2 cellular contexts compared by ENCODE assay signal in the genomic region with DNA sequence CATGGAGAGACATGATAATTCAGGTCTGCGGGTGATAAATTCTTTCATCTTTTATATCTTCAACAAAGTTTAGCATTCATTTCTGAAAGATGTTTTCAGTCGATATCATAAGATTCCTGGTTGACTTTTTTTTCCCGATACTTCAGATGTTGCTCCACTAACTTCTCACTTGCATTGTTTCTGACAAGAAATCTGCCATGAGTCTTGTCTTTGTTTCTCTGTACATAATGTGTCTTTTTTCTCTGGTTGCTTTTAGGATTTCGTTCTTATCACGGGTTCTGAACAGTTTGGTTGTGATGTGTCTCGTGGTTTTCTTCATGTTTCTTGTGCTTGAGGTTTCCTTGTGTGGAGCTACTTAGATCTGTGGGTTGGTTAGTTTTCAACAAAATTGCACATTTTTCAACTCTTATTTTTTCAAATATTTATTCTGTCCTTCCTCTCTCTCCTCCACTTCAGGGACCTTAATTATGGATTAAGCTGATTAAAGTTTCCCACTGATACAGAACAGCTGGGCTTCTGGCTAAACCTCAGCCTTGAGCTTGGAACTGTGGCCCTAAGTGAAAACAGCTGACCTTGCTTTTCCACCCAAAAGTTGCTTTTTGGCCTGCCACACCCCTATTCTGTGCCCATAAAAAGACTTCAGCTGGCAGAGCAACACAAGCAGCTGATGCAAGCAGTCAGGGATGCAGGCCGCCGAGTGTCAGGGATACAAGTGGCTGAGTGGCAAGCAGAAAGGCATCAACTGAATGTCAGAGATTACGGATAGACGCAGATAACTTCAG.
TF ChIP-seq lines count a peak whose summit lies in the region.

No MANE protein-coding gene starts in this region.

TF ChIP-seq in A549, 52 proteins besides CTCF, POLR2A, EP300 and RAD21 (continued from another document):
- TF ChIP-seq, protein P1, sequence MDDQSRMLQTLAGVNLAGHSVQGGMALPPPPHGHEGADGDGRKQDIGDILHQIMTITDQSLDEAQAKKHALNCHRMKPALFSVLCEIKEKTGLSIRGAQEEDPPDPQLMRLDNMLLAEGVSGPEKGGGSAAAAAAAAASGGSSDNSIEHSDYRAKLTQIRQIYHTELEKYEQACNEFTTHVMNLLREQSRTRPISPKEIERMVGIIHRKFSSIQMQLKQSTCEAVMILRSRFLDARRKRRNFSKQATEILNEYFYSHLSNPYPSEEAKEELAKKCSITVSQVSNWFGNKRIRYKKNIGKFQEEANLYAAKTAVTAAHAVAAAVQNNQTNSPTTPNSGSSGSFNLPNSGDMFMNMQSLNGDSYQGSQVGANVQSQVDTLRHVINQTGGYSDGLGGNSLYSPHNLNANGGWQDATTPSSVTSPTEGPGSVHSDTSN (IDR thresholded peaks at IDR 0.05), result no peak
- peak; percentile 52 for TF ChIP-seq MAFK (IDR thresholded peaks at IDR 0.05; ENCODE audit: partially characterized antibody)

TF ChIP-seq in HEK293, 187 proteins besides CTCF, POLR2A, EP300 and RAD21 (continued from another document):
- TF ChIP-seq SETDB1 (IDR thresholded peaks at IDR 0.05; ENCODE audit: insufficient read length, low read length), result peak; percentile 91
- peak; percentile 97 for TF ChIP-seq ZNF791 (tag by site-specific recombination; IDR thresholded peaks at IDR 0.05)
- TF ChIP-seq, protein P2, sequence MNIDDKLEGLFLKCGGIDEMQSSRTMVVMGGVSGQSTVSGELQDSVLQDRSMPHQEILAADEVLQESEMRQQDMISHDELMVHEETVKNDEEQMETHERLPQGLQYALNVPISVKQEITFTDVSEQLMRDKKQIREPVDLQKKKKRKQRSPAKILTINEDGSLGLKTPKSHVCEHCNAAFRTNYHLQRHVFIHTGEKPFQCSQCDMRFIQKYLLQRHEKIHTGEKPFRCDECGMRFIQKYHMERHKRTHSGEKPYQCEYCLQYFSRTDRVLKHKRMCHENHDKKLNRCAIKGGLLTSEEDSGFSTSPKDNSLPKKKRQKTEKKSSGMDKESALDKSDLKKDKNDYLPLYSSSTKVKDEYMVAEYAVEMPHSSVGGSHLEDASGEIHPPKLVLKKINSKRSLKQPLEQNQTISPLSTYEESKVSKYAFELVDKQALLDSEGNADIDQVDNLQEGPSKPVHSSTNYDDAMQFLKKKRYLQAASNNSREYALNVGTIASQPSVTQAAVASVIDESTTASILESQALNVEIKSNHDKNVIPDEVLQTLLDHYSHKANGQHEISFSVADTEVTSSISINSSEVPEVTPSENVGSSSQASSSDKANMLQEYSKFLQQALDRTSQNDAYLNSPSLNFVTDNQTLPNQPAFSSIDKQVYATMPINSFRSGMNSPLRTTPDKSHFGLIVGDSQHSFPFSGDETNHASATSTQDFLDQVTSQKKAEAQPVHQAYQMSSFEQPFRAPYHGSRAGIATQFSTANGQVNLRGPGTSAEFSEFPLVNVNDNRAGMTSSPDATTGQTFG (tag by site-specific recombination; IDR thresholded peaks at IDR 0.05; ENCODE audit: borderline replicate concordance), result no peak
- no peak for TF ChIP-seq ZNF157 (tag by site-specific recombination; IDR thresholded peaks at IDR 0.05)
